8 cellular contexts compared by ENCODE assay signal in genomic region chr5:67004730-67005350, GRCh38.
A peak's percentile ranks its signal among the peaks of the same experiment; 100 is the strongest.
DNase-seq lines count a peak whose midpoint lies in the region; ATAC-seq, FAIRE-seq and TF ChIP-seq lines count a peak whose summit lies in the region.

No MANE protein-coding gene starts in this region.

- no peak for TF ChIP-seq EP300 in GM12878 (IDR thresholded peaks at IDR 0.05; ENCODE audit: borderline replicate concordance in 1 of 2, control insufficient read depth in 1 of 2, low read depth in 2 of 2, low read length in 2 of 2)

- 0 out of 2 replicates have a peak overlapping the region, but pooled peaks have one; percentile 4 for H3K9ac ChIP-seq in GM12878 (ENCODE audit: control insufficient read depth, insufficient read depth, low read length)

- no peaks in the 10 kb centered on the region for H3K9me3 ChIP-seq in GM12878 (replicated peaks; ENCODE audit: control insufficient read depth, insufficient read depth, low read length)

- H3K79me2 ChIP-seq in GM12878 (ENCODE audit: control insufficient read depth, insufficient read depth, low read length): no peaks in the 10 kb centered on the region

- no peaks in the 10 kb centered on the region for H4K20me1 ChIP-seq in GM12878 (ENCODE audit: control insufficient read depth, insufficient read depth)

- DNase-seq in activated T-cell treated with anti-CD3 and anti-CD28 coated beads, Interleukin-2, amount 50 U/mL, for 1 hour: peak; percentile 26
- DNase-seq in activated T-cell treated with anti-CD3 and anti-CD28 coated beads for 4 hours (no peak), GM12878 (ENCODE audit: low read depth, low spot score) (no peak), lower leg skin (ENCODE audit: low spot score in 2 of 2) (no peak), type B pancreatic cell (ENCODE audit: extremely low spot score, unreplicated experiment) (no peak), NCI-H446 (lab: John Stamatoyannopoulos, UW) (no peak), NCI-H345 treated with DMSO at 0.1 percent for 48 hours (lab: John Stamatoyannopoulos, UW; ENCODE audit: unreplicated experiment) (no peak)

- peaks cover 4% of the 10 kb centered on the region for H3K36me3 Mint-ChIP-seq in type B pancreatic cell

- SMC1A ChIA-PET in GM12878 (lab: Charles Lee; ENCODE audit: uncharacterized antibody, unreplicated experiment): no interaction called here

- H3K4me3 Mint-ChIP-seq in type B pancreatic cell: peak overlapping the region; percentile 94

- no peak for TF ChIP-seq RAD21 in GM12878 (IDR thresholded peaks at IDR 0.05; ENCODE audit: insufficient read depth, low read depth, low read length)

- POLR2A ChIA-PET in GM12878 (lab: Charles Lee): no interaction called here

- H3K27ac ChIP-seq in GM12878 (ENCODE audit: control insufficient read depth, insufficient read depth): no peak overlapping the region

- RAD21 ChIA-PET in GM12878 (lab: Charles Lee; ENCODE audit: unreplicated experiment): no interaction called here

- peaks cover 38% of the 10 kb centered on the region for H3K4me1 Mint-ChIP-seq in type B pancreatic cell (ENCODE audit: unreplicated experiment)

- peaks cover 2 to 3% of the 10 kb centered on the region in 2 experiments; a peak in 2 of 4 replicates for H3K27me3 ChIP-seq in GM12878 (replicated peaks in 1 of 2; ENCODE audit: control insufficient read depth in 2 of 2, insufficient read depth in 2 of 2, low read length in 1 of 2)

- BruUV-seq in GM12878 (replicated peaks; lab: Mats Ljungman, UMichigan): no TSS peak

- peaks cover 4% of the 10 kb centered on the region for H3K9me3 Mint-ChIP-seq in type B pancreatic cell

- no peaks in the 10 kb centered on the region for H3K36me3 ChIP-seq in GM12878 (ENCODE audit: control insufficient read depth in 2 of 2, insufficient read depth in 2 of 2, low read length in 1 of 2)

- FAIRE-seq in GM12878 (lab: Jason Lieb, UNC): no peak

- WGBS in GM12878 (ENCODE audit: insufficient coverage, insufficient replicate concordance, low lambda C conversion rate, missing lambda C conversion rate): 24% methylated on average over 11 of the region's 11 CpGs
- 12 to 17% methylated on average over 11 of the region's 11 CpGs for WGBS in lower leg skin, 2 donors

- ATAC-seq in GM12878 (no peak), GM21360 (IDR thresholded peaks at IDR 0.05; ENCODE audit: unreplicated experiment) (no peak)

- no peak for TF ChIP-seq POLR2A in GM12878 (IDR thresholded peaks at IDR 0.05; ENCODE audit: low read depth, low read length)
- no peak for TF ChIP-seq POLR2A in lower leg skin (IDR thresholded peaks at IDR 0.05)

- peak overlapping the region; percentile 87 for H3K4me2 ChIP-seq in GM12878 (ENCODE audit: control insufficient read depth, insufficient read depth)

- CTCF ChIA-PET in GM12878 (lab: Yijun Ruan, JAX): no interaction called here

- H3K4me3 ChIP-seq in GM12878: peak overlapping the region; percentile 59; the same call in 1 of the 2 replicates
- H3K4me3 ChIP-seq in lower leg skin (ENCODE audit: low read depth, poor library complexity, severe bottlenecking): peak overlapping the region; percentile 40

- intact Hi-C loops in GM12878 (cut with micrococcal nuclease; ENCODE audit: unreplicated experiment) (no loop called here), lower leg skin (cut with DNase I; ENCODE audit: low total_unique reads) (no loop called here)

- H2AFZ ChIP-seq in GM12878 (ENCODE audit: control insufficient read depth, low read depth, low read length): peak overlapping the region; percentile 53

- H3K27me3 Mint-ChIP-seq in type B pancreatic cell: no peaks in the 10 kb centered on the region

- TF ChIP-seq CTCF in GM12878 (IDR thresholded peaks at IDR 0.05 in 2 of 3, conservative IDR thresholded peaks at IDR 0.05 in 1 of 3; ENCODE audit: control insufficient read depth in 2 of 3, extremely low read depth in 1 of 3, insufficient read depth in 1 of 3, low read depth in 3 of 3, low read length in 3 of 3) (no peak), lower leg skin (IDR thresholded peaks at IDR 0.05) (no peak), type B pancreatic cell (conservative IDR thresholded peaks at IDR 0.05) (no peak)

- H3K27ac Mint-ChIP-seq in type B pancreatic cell: peak overlapping the region; percentile 98

- no peaks in the 10 kb centered on the region for H3K4me1 ChIP-seq in GM12878 (ENCODE audit: control insufficient read depth, insufficient read depth, low read length)

- in situ Hi-C loops in GM12878 (cut with MboI): no loop called here

TF ChIP-seq in GM12878, 131 proteins besides CTCF, POLR2A, EP300 and RAD21 (continues in another document):
- TF ChIP-seq, protein P1, sequence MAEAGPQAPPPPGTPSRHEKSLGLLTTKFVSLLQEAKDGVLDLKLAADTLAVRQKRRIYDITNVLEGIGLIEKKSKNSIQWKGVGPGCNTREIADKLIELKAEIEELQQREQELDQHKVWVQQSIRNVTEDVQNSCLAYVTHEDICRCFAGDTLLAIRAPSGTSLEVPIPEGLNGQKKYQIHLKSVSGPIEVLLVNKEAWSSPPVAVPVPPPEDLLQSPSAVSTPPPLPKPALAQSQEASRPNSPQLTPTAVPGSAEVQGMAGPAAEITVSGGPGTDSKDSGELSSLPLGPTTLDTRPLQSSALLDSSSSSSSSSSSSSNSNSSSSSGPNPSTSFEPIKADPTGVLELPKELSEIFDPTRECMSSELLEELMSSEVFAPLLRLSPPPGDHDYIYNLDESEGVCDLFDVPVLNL (IDR thresholded peaks at IDR 0.05; ENCODE audit: low read depth, low read length): no peak
- TF ChIP-seq ZBTB4 (CRISPR knock-in tag; IDR thresholded peaks at IDR 0.05): no peak
- no peak for TF ChIP-seq PAX5 (IDR thresholded peaks at IDR 0.05; ENCODE audit: borderline replicate concordance, low read depth, low read length)
- no peak for TF ChIP-seq IRF5 (IDR thresholded peaks at IDR 0.05; ENCODE audit: borderline replicate concordance)
- no peak for TF ChIP-seq BACH1 (IDR thresholded peaks at IDR 0.05; ENCODE audit: borderline replicate concordance)
- no peak for TF ChIP-seq SMAD5 (IDR thresholded peaks at IDR 0.05; ENCODE audit: low read depth)
- TF ChIP-seq, protein P2, sequence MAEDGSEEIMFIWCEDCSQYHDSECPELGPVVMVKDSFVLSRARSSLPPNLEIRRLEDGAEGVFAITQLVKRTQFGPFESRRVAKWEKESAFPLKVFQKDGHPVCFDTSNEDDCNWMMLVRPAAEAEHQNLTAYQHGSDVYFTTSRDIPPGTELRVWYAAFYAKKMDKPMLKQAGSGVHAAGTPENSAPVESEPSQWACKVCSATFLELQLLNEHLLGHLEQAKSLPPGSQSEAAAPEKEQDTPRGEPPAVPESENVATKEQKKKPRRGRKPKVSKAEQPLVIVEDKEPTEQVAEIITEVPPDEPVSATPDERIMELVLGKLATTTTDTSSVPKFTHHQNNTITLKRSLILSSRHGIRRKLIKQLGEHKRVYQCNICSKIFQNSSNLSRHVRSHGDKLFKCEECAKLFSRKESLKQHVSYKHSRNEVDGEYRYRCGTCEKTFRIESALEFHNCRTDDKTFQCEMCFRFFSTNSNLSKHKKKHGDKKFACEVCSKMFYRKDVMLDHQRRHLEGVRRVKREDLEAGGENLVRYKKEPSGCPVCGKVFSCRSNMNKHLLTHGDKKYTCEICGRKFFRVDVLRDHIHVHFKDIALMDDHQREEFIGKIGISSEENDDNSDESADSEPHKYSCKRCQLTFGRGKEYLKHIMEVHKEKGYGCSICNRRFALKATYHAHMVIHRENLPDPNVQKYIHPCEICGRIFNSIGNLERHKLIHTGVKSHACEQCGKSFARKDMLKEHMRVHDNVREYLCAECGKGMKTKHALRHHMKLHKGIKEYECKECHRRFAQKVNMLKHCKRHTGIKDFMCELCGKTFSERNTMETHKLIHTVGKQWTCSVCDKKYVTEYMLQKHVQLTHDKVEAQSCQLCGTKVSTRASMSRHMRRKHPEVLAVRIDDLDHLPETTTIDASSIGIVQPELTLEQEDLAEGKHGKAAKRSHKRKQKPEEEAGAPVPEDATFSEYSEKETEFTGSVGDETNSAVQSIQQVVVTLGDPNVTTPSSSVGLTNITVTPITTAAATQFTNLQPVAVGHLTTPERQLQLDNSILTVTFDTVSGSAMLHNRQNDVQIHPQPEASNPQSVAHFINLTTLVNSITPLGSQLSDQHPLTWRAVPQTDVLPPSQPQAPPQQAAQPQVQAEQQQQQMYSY (CRISPR knock-in tag; IDR thresholded peaks at IDR 0.05): no peak
- no peak for TF ChIP-seq SREBF2 (IDR thresholded peaks at IDR 0.05; ENCODE audit: low read length)
- no peak for TF ChIP-seq RCOR1 (conservative IDR thresholded peaks at IDR 0.05; ENCODE audit: low read depth, low read length)
- TF ChIP-seq HDAC6 (IDR thresholded peaks at IDR 0.05; ENCODE audit: unreplicated experiment): no peak
